1 cellular context compared by ENCODE assay signal in the genomic region with DNA sequence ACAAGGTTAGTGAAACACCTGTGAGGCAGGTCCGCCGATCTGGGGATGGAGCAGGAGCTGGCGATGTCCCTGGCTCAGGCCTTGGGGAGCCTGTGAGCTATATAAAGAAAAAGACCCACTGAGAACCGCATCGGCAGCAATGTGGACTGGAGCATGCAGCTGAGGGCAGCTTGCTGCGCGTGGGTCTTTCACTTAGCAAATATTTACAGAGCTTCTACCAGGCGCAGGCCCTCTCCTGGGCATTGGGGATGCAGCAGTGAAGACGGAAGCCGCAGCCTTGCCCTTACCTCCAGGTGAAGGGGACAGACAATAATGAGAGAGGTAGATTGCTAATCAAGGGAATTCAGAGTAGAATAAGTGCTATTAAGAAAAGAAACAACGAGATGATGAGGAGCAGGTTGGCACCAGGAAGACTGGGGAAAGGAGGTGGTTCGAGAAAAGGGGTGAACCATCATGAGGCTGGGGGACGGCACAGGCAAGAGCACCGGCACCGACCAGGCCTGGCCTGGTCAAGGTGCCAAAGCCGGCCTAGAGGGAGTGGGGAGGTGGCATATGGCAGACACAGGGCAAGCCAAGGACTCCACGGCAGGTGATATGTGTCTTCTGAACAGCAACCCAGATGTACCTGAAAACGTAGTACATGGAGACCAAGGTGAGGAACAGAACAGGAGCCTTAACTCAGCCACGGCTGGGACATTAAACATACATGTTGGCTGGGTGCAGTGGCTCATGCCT.
TF ChIP-seq lines count a peak whose summit lies in the region.

No MANE protein-coding gene starts in this region.

TF ChIP-seq in K562, 482 proteins besides CTCF, POLR2A, EP300 and RAD21 (continued from another document):
- TF ChIP-seq, protein P1, sequence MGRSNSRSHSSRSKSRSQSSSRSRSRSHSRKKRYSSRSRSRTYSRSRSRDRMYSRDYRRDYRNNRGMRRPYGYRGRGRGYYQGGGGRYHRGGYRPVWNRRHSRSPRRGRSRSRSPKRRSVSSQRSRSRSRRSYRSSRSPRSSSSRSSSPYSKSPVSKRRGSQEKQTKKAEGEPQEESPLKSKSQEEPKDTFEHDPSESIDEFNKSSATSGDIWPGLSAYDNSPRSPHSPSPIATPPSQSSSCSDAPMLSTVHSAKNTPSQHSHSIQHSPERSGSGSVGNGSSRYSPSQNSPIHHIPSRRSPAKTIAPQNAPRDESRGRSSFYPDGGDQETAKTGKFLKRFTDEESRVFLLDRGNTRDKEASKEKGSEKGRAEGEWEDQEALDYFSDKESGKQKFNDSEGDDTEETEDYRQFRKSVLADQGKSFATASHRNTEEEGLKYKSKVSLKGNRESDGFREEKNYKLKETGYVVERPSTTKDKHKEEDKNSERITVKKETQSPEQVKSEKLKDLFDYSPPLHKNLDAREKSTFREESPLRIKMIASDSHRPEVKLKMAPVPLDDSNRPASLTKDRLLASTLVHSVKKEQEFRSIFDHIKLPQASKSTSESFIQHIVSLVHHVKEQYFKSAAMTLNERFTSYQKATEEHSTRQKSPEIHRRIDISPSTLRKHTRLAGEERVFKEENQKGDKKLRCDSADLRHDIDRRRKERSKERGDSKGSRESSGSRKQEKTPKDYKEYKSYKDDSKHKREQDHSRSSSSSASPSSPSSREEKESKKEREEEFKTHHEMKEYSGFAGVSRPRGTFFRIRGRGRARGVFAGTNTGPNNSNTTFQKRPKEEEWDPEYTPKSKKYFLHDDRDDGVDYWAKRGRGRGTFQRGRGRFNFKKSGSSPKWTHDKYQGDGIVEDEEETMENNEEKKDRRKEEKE (IDR thresholded peaks at IDR 0.05; ENCODE audit: borderline replicate concordance in 1 of 2, control insufficient read depth in 1 of 2, low read depth in 2 of 2, low read length in 1 of 2) = no peak
- TF ChIP-seq, protein P2, sequence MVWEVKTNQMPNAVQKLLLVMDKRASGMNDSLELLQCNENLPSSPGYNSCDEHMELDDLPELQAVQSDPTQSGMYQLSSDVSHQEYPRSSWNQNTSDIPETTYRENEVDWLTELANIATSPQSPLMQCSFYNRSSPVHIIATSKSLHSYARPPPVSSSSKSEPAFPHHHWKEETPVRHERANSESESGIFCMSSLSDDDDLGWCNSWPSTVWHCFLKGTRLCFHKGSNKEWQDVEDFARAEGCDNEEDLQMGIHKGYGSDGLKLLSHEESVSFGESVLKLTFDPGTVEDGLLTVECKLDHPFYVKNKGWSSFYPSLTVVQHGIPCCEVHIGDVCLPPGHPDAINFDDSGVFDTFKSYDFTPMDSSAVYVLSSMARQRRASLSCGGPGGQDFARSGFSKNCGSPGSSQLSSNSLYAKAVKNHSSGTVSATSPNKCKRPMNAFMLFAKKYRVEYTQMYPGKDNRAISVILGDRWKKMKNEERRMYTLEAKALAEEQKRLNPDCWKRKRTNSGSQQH (CRISPR knock-in tag; IDR thresholded peaks at IDR 0.05) = no peak
- TF ChIP-seq, protein P3, sequence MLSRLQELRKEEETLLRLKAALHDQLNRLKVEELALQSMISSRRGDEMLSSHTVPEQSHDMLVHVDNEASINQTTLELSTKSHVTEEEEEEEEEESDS (CRISPR knock-in tag; IDR thresholded peaks at IDR 0.05) = no peak
- TF ChIP-seq ZNF212 (CRISPR knock-in tag; IDR thresholded peaks at IDR 0.05) (no peak), E2F3 (CRISPR knock-in tag; IDR thresholded peaks at IDR 0.05) (no peak), ZNF253 (CRISPR knock-in tag; conservative IDR thresholded peaks at IDR 0.05) (no peak), NR2C1 (IDR thresholded peaks at IDR 0.05) (no peak), NR2C1 (tag; IDR thresholded peaks at IDR 0.05) (no peak)
- TF ChIP-seq, protein P4, sequence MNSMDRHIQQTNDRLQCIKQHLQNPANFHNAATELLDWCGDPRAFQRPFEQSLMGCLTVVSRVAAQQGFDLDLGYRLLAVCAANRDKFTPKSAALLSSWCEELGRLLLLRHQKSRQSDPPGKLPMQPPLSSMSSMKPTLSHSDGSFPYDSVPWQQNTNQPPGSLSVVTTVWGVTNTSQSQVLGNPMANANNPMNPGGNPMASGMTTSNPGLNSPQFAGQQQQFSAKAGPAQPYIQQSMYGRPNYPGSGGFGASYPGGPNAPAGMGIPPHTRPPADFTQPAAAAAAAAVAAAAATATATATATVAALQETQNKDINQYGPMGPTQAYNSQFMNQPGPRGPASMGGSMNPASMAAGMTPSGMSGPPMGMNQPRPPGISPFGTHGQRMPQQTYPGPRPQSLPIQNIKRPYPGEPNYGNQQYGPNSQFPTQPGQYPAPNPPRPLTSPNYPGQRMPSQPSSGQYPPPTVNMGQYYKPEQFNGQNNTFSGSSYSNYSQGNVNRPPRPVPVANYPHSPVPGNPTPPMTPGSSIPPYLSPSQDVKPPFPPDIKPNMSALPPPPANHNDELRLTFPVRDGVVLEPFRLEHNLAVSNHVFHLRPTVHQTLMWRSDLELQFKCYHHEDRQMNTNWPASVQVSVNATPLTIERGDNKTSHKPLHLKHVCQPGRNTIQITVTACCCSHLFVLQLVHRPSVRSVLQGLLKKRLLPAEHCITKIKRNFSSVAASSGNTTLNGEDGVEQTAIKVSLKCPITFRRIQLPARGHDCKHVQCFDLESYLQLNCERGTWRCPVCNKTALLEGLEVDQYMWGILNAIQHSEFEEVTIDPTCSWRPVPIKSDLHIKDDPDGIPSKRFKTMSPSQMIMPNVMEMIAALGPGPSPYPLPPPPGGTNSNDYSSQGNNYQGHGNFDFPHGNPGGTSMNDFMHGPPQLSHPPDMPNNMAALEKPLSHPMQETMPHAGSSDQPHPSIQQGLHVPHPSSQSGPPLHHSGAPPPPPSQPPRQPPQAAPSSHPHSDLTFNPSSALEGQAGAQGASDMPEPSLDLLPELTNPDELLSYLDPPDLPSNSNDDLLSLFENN (IDR thresholded peaks at IDR 0.05; ENCODE audit: low read depth in 2 of 2, low read length in 2 of 2) = no peak
TF ChIP-seq in K562: peak in this region for 0.
